1 cellular context compared by ENCODE assay signal in genomic region chr2:65056990-65057375, GRCh38.
TF ChIP-seq lines count a peak whose summit lies in the region.

No MANE protein-coding gene starts in this region.

TF ChIP-seq in HepG2, 621 proteins besides CTCF, POLR2A, EP300 and RAD21 (continued from another document):
- TF ChIP-seq ZNF503 (CRISPR knock-in tag; IDR thresholded peaks at IDR 0.05) (0 out of 2 replicates have a peak, but pooled peaks have one; percentile 11), ISX (CRISPR knock-in tag; conservative IDR thresholded peaks at IDR 0.05) (0 out of 2 replicates have a peak, but pooled peaks have one; percentile 11), ZNF784 (CRISPR knock-in tag; IDR thresholded peaks at IDR 0.05; ENCODE audit: borderline replicate concordance) (no peak), NR2C2 (CRISPR knock-in tag; IDR thresholded peaks at IDR 0.05; ENCODE audit: borderline replicate concordance) (0 out of 2 replicates have a peak, but pooled peaks have one; percentile 0), ZNF232 (CRISPR knock-in tag; IDR thresholded peaks at IDR 0.05; ENCODE audit: borderline replicate concordance) (peak; percentile 10; the same call in 1 of the 2 replicates), GFI1 (CRISPR knock-in tag; IDR thresholded peaks at IDR 0.05; ENCODE audit: borderline replicate concordance) (no peak)
